In the genomic region with DNA sequence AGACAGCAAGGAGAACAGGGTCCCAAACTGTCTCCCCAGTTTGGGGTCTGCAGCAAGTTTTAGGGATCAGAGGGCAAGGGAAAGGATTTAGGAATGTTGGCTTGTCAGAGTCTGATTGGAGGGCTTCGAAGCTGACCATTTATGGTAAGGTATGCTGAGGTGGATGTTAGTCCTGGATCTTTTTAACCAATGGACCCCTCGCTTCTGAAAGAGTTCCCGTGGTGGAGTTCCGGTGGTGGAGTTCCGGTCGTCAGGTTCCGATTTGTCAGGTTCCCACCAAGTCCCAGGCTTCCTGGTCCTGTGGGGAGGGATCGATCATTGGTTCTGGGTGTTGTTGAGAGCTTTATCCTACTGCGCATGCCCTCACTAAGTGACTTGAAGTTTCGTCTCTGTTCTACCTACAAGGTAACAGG, we compare ENCODE assay signal across 33 cellular contexts.
DNase-seq lines count a peak whose midpoint lies in the region; FAIRE-seq and TF ChIP-seq lines count a peak whose summit lies in the region.
"Had no signal": no experiment of that assay in that cellular context is flagged by ENCODE, and none has a peak within 500 bp of the region (broad histone marks: within the 10 kb centered on the region; RNA-seq: fewer than 3 reads in every experiment).

No MANE protein-coding gene starts in this region.

- no peaks in the 10 kb centered on the region for H3K36me3 Mint-ChIP-seq in astrocyte (ENCODE audit: low read depth, unreplicated experiment)
- H3K36me3 Mint-ChIP-seq: activated naive CD8-positive, alpha-beta T cell treated with anti-CD3 and anti-CD28 coated beads, Interleukin-2, amount 10 ng/mL, durations not matched to agents 7 days and 5 days had no signal

- WGBS in trophoblast cell (ENCODE audit: extremely low coverage, insufficient coverage, insufficient read length) = no CpG with 5 or more reads among the region's 10 CpGs
- WGBS in stomach, 5 donors = 79 to 83% (median 82%) methylated on average over 10 of the region's 10 CpGs

- TF ChIP-seq CTCF in astrocyte (IDR thresholded peaks at IDR 0.05; ENCODE audit: insufficient read depth, low read depth, low read length) (no peak), stomach (IDR thresholded peaks at IDR 0.05) (no peak)

- H3K4me3 ChIP-seq in HUES48 (ENCODE audit: low read depth, low read length) (no peak overlapping the region), astrocyte (ENCODE audit: insufficient read depth, low read depth, low read length) (no peak overlapping the region), trophoblast cell (ENCODE audit: low read depth, low read length) (no peak overlapping the region), stomach (no peak overlapping the region)
- H3K4me3 ChIP-seq: ascending aorta, coronary artery, right lobe of liver, spleen, tibial nerve had no signal

- H3K79me2 ChIP-seq in astrocyte (ENCODE audit: insufficient read depth, low read length) (no peaks in the 10 kb centered on the region), trophoblast cell (ENCODE audit: control insufficient read depth, insufficient read depth, low read length, poor library complexity) (no peaks in the 10 kb centered on the region)

- H2BK5ac ChIP-seq in trophoblast cell (ENCODE audit: low read depth, low read length, poor library complexity) = no peak overlapping the region

- H2BK12ac ChIP-seq in trophoblast cell (ENCODE audit: low read length) = no peak overlapping the region

- no peak overlapping the region for H3K14ac ChIP-seq in trophoblast cell (ENCODE audit: low read length)

- no peaks in the 10 kb centered on the region for H3K27me3 ChIP-seq in HUES48 (ENCODE audit: control insufficient read depth, insufficient read depth, low read length)
- H3K27me3 ChIP-seq in astrocyte (ENCODE audit: insufficient read depth, low read length) = peaks cover 11% of the 10 kb centered on the region
- no peaks in the 10 kb centered on the region for H3K27me3 ChIP-seq in trophoblast cell (ENCODE audit: insufficient read depth, low read length)
- peaks cover 0 to 30% (median 0%) of the 10 kb centered on the region in 3 donors for H3K27me3 ChIP-seq in stomach
- H3K27me3 ChIP-seq: ascending aorta, right lobe of liver had no signal

- H3K9me3 Mint-ChIP-seq in astrocyte (ENCODE audit: unreplicated experiment) = peaks cover 6% of the 10 kb centered on the region
- H3K9me3 Mint-ChIP-seq: activated CD4-positive, alpha-beta T cell treated with anti-CD3 and anti-CD28 coated beads, Interleukin-2, amount 10 ng/mL, durations not matched to agents 24 days and 14 days; activated naive CD8-positive, alpha-beta T cell treated with anti-CD3 and anti-CD28 coated beads, Interleukin-2, amount 10 ng/mL, durations not matched to agents 7 days and 5 days; CD8-positive, alpha-beta memory T cell; effector memory CD8-positive, alpha-beta T cell had no signal

- no peaks in the 10 kb centered on the region for H3K36me3 ChIP-seq in HUES48 (ENCODE audit: control insufficient read depth, insufficient read depth, low read length)
- no peaks in the 10 kb centered on the region for H3K36me3 ChIP-seq in astrocyte (ENCODE audit: insufficient read depth, low read length)
- H3K36me3 ChIP-seq in trophoblast cell (ENCODE audit: control insufficient read depth in 1 of 2, insufficient read depth in 2 of 2, low read length in 2 of 2) = no peaks in the 10 kb centered on the region
- H3K36me3 ChIP-seq in stomach = no peaks in the 10 kb centered on the region
- H3K36me3 ChIP-seq: ascending aorta, right lobe of liver, spleen, tibial nerve, WERI-Rb-1 had no signal

- H2AFZ ChIP-seq in astrocyte (ENCODE audit: low read depth, low read length) (peak overlapping the region; percentile 4), trophoblast cell (ENCODE audit: insufficient read depth, low read length, poor library complexity) (peak overlapping the region; percentile 48)

- H3K79me1 ChIP-seq in trophoblast cell (ENCODE audit: low read length) = no peaks in the 10 kb centered on the region

- in situ Hi-C loops in ACHN (cut with HindIII; ENCODE audit: low pct_ligation_motif_present, low pct_unique_long_range_greater_than_20kb, low sequenced_read_pairs) = no loop called here

- H3K9ac ChIP-seq in HUES48 (ENCODE audit: low read depth, low read length) = peak overlapping the region; percentile 61
- no peak overlapping the region for H3K9ac ChIP-seq in astrocyte (ENCODE audit: low read length)
- no peak overlapping the region for H3K9ac ChIP-seq in trophoblast cell (ENCODE audit: low read length)

- H3K27me3 Mint-ChIP-seq in astrocyte (ENCODE audit: low read depth, unreplicated experiment) = peaks cover 21% of the 10 kb centered on the region

- TF ChIP-seq POLR2A in stomach (IDR thresholded peaks at IDR 0.05) = no peak

- no peak overlapping the region for H4K8ac ChIP-seq in trophoblast cell (ENCODE audit: low read depth, low read length)

- H3K4ac ChIP-seq in trophoblast cell (ENCODE audit: low read depth, low read length) = no peak overlapping the region

- no peak overlapping the region for H4K12ac ChIP-seq in trophoblast cell (ENCODE audit: low read depth, low read length)

- no peak for FAIRE-seq in astrocyte (lab: Jason Lieb, UNC)
- FAIRE-seq: GM18507 had no signal

- H3K27ac ChIP-seq in HUES48 (ENCODE audit: low read depth, low read length) (peak overlapping the region; percentile 92), astrocyte (ENCODE audit: low read depth, low read length) (no peak overlapping the region), trophoblast cell (ENCODE audit: low read depth, low read length) (no peak overlapping the region), stomach (no peak overlapping the region)
- H3K27ac ChIP-seq: ascending aorta, right lobe of liver, spleen, tibial nerve, WERI-Rb-1 had no signal

- intact Hi-C loops in stomach (cut with DNase I; ENCODE audit: low total_unique reads) = no loop called here

- H2BK120ac ChIP-seq in trophoblast cell (ENCODE audit: insufficient read depth, low read length, poor library complexity) = no peak overlapping the region

- no peak overlapping the region for H3K4me3 Mint-ChIP-seq in astrocyte (ENCODE audit: unreplicated experiment)
- H3K4me3 Mint-ChIP-seq: activated CD4-positive, alpha-beta T cell treated with anti-CD3 and anti-CD28 coated beads, Interleukin-2, amount 10 ng/mL, durations not matched to agents 24 days and 14 days; activated naive CD8-positive, alpha-beta T cell treated with anti-CD3 and anti-CD28 coated beads, Interleukin-2, amount 10 ng/mL, durations not matched to agents 7 days and 5 days; CD8-positive, alpha-beta memory T cell; effector memory CD8-positive, alpha-beta T cell had no signal

- no peak overlapping the region for H3K18ac ChIP-seq in trophoblast cell (ENCODE audit: low read length)

- H2AK5ac ChIP-seq in trophoblast cell (ENCODE audit: low read length) = no peak overlapping the region

- peaks cover 8% of the 10 kb centered on the region for H3K4me1 Mint-ChIP-seq in astrocyte (ENCODE audit: low read depth, unreplicated experiment)
- H3K4me1 Mint-ChIP-seq: CD8-positive, alpha-beta memory T cell had no signal

- H3K4me1 ChIP-seq in HUES48 (ENCODE audit: control insufficient read depth, insufficient read depth, low read length) = peaks cover 26% of the 10 kb centered on the region
- H3K4me1 ChIP-seq in astrocyte (ENCODE audit: insufficient read depth, low read length) = no peaks in the 10 kb centered on the region
- peaks cover 3% of the 10 kb centered on the region in 2 experiments for H3K4me1 ChIP-seq in trophoblast cell (ENCODE audit: control insufficient read depth in 1 of 2, insufficient read depth in 2 of 2, low read length in 2 of 2)
- peaks cover 0 to 8% (median 0%) of the 10 kb centered on the region in 4 donors for H3K4me1 ChIP-seq in stomach
- H3K4me1 ChIP-seq: ascending aorta, right lobe of liver, spleen, tibial nerve had no signal

- no peak overlapping the region for H4K91ac ChIP-seq in trophoblast cell (ENCODE audit: low read depth, low read length)

- H3K9me3 ChIP-seq in HUES48 (ENCODE audit: control insufficient read depth, insufficient read depth, low read length) = no peaks in the 10 kb centered on the region
- no peaks in the 10 kb centered on the region for H3K9me3 ChIP-seq in astrocyte (ENCODE audit: insufficient read depth, low read depth, low read length)
- no peaks in the 10 kb centered on the region for H3K9me3 ChIP-seq in trophoblast cell (ENCODE audit: insufficient read depth, low read depth, low read length)
- H3K9me3 ChIP-seq in stomach = no peaks in the 10 kb centered on the region
- H3K9me3 ChIP-seq: ascending aorta, right lobe of liver, spleen, tibial nerve had no signal

- H3K27ac Mint-ChIP-seq in astrocyte (ENCODE audit: unreplicated experiment) = no peak overlapping the region
- H3K27ac Mint-ChIP-seq: activated CD4-positive, alpha-beta T cell treated with anti-CD3 and anti-CD28 coated beads, Interleukin-2, amount 10 ng/mL, durations not matched to agents 24 days and 14 days; activated naive CD8-positive, alpha-beta T cell treated with anti-CD3 and anti-CD28 coated beads, Interleukin-2, amount 10 ng/mL, durations not matched to agents 7 days and 5 days; effector memory CD8-positive, alpha-beta T cell; stimulated activated naive CD8-positive, alpha-beta T cell treated with anti-CD3 and anti-CD28 coated beads, Interleukin-15, amount 100 ng/mL, for 72 hours had no signal

- H3K4me2 ChIP-seq in astrocyte (ENCODE audit: low read length) (no peak overlapping the region), trophoblast cell (ENCODE audit: low read length) (no peak overlapping the region)

- no peak overlapping the region for H3K23ac ChIP-seq in trophoblast cell (ENCODE audit: low read length)

- H4K20me1 ChIP-seq in astrocyte (ENCODE audit: insufficient read depth, low read length) = no peaks in the 10 kb centered on the region

- TF ChIP-seq EP300 in stomach (IDR thresholded peaks at IDR 0.05) = no peak

- DNase-seq in astrocyte (ENCODE audit: low read depth) (no peak), iPS-NIHi11 (ENCODE audit: low spot score) (peak; percentile 80), trophoblast cell (no peak), ACHN (no peak), stomach (no peak), NCI-H1436 (lab: John Stamatoyannopoulos, UW) (no peak)
- DNase-seq: activated CD4-positive, alpha-beta T cell treated with anti-CD3 and anti-CD28 coated beads, Interleukin-2, amount 10 ng/mL, durations not matched to agents 24 days and 14 days; activated CD8-positive, alpha-beta memory T cell treated with anti-CD3 and anti-CD28 coated beads for 24 hours; activated effector memory CD4-positive, alpha-beta T cell treated with anti-CD3 and anti-CD28 coated beads, Interleukin-2, amount 50 U/mL, for 16 hours; activated naive CD8-positive, alpha-beta T cell treated with anti-CD3 and anti-CD28 coated beads, Interleukin-2, amount 10 ng/mL, durations not matched to agents 7 days and 5 days; activated T-cell treated with anti-CD3 and anti-CD28 coated beads for 4 hours; CD8-positive, alpha-beta memory T cell; DMS 273 treated with DMSO at 0.1 percent for 48 hours; effector memory CD8-positive, alpha-beta T cell; glutamatergic neuron; IMR-90; left colon; mammary epithelial cell; MV-4-11; NCI-H446; NCI-H748 treated with DMSO at 0.1 percent for 48 hours; right lobe of liver; SIG-M5; spleen; stimulated activated CD8-positive, alpha-beta memory T cell treated with anti-CD3 and anti-CD28 coated beads, Interleukin-4, amount 100 ng/mL, for 48 hours; stimulated activated naive CD8-positive, alpha-beta T cell treated with anti-CD3 and anti-CD28 coated beads, Interleukin-15, amount 100 ng/mL, for 72 hours; T-helper 9 cell; WERI-Rb-1 had no signal
